In genomic region chr5:372911-373709, GRCh38 we compare ENCODE assay signal across 9 cellular contexts. TPM values are rescaled to one million over a fixed set of nuclear protein-coding genes. Genes with fewer than 3 reads are reported as not detected.
A peak's percentile ranks its signal among the peaks of the same experiment; 100 is the strongest.
DNase-seq lines count a peak whose midpoint lies in the region; ATAC-seq and TF ChIP-seq lines count a peak whose summit lies in the region.
"Had no signal": no experiment of that assay in that cellular context is flagged by ENCODE, and none has a peak within 500 bp of the region (broad histone marks: within the 10 kb centered on the region; RNA-seq: fewer than 3 reads in every experiment).

No MANE protein-coding gene starts in this region.

- no peak for TF ChIP-seq CTCF in GM12865 (IDR thresholded peaks at IDR 0.05; ENCODE audit: insufficient read depth, low read depth, low read length, missing control alignments)
- TF ChIP-seq CTCF in HCT116 (IDR thresholded peaks at IDR 0.05 in 2 of 3, conservative IDR thresholded peaks at IDR 0.05 in 1 of 3; ENCODE audit: borderline replicate concordance in 1 of 3, insufficient read depth in 1 of 3, low read depth in 2 of 3, low read length in 2 of 3), result no peak
- TF ChIP-seq CTCF in RWPE2 (IDR thresholded peaks at IDR 0.05; ENCODE audit: poor library complexity, severe bottlenecking), result no peak
- TF ChIP-seq CTCF in right atrium auricular region (IDR thresholded peaks at IDR 0.05), result no peak

- RAD21 ChIA-PET in HCT116 (lab: Charles Lee; ENCODE audit: low non-redundant PET in 1 of 2, low total read pairs in 2 of 2, uncharacterized antibody in 2 of 2, unreplicated experiment in 2 of 2), result no interaction called here

- no peak for TF ChIP-seq POLR2A in HCT116 (IDR thresholded peaks at IDR 0.05; ENCODE audit: borderline replicate concordance, extremely low read depth, insufficient read depth, insufficient read length)

- no peaks in the 10 kb centered on the region for H4K20me1 ChIP-seq in HCT116 (ENCODE audit: insufficient read depth)

- no peaks in the 10 kb centered on the region; the same call in 1 of the 2 replicates for H3K79me2 ChIP-seq in HCT116 (ENCODE audit: insufficient read depth, low read length)

- CTCF ChIA-PET in HCT116 (lab: Charles Lee), result no interaction called here

- peak overlapping the region; percentile 56; the same call in 1 of the 2 replicates for H3K27ac ChIP-seq in HCT116 (ENCODE audit: low read depth, low read length)
- H3K27ac ChIP-seq in RWPE2 (ENCODE audit: poor library complexity, severe bottlenecking), result no peak overlapping the region
- H3K27ac ChIP-seq in right atrium auricular region, result no peak overlapping the region
- no peak overlapping the region for H3K27ac ChIP-seq in substantia nigra (ENCODE audit: low read depth, low read length, poor library complexity, severe bottlenecking)

- H3K36me3 ChIP-seq in HCT116 (ENCODE audit: control insufficient read depth in 1 of 2, insufficient read depth in 2 of 2, low read length in 2 of 2) (no peaks in the 10 kb centered on the region), RWPE2 (ENCODE audit: low read depth) (no peaks in the 10 kb centered on the region), right atrium auricular region (no peaks in the 10 kb centered on the region)
- H3K36me3 ChIP-seq: heart right ventricle had no signal

- H3K9ac ChIP-seq in HCT116 (ENCODE audit: low read length), result peak overlapping the region; percentile 73

- peak overlapping the region; percentile 85 for H3K4me2 ChIP-seq in HCT116 (ENCODE audit: low read length)

- H3K4me1 ChIP-seq in HCT116 (ENCODE audit: control insufficient read depth in 1 of 2, insufficient read depth in 2 of 2, low read length in 2 of 2) (peaks cover 16 to 58% of the 10 kb centered on the region in 2 experiments), RWPE2 (ENCODE audit: insufficient read depth, poor library complexity, severe bottlenecking) (peaks cover 2% of the 10 kb centered on the region), right atrium auricular region (peaks cover 0 to 14% of the 10 kb centered on the region in 2 donors)

- no peaks in the 10 kb centered on the region for H3K27me3 ChIP-seq in HCT116 (ENCODE audit: insufficient read depth, low read length)
- H3K27me3 ChIP-seq in RWPE2 (ENCODE audit: insufficient read depth, poor library complexity, severe bottlenecking), result peaks cover 5% of the 10 kb centered on the region
- H3K27me3 ChIP-seq in right atrium auricular region, result peaks cover 0 to 3% of the 10 kb centered on the region in 2 donors

- no peaks in the 10 kb centered on the region for H3K9me2 ChIP-seq in HCT116 (ENCODE audit: insufficient read depth)

- no peak for TF ChIP-seq RAD21 in HCT116 (IDR thresholded peaks at IDR 0.05; ENCODE audit: low read depth)

- ATAC-seq in HCT116 (peak; percentile 64), RWPE2 (ENCODE audit: low read depth) (no peak)

- peak overlapping the region; percentile 70 for H3K4me3 ChIP-seq in GM12865 (ENCODE audit: low read depth, low read length)
- H3K4me3 ChIP-seq in HCT116 (replicated peaks in 1 of 2; ENCODE audit: low read depth in 1 of 2, low read length in 2 of 2), result peak overlapping the region; percentile 15 to 55; a peak in 3 of 4 replicates
- peak overlapping the region; percentile 30 for H3K4me3 ChIP-seq in RWPE2 (ENCODE audit: severe bottlenecking)
- H3K4me3 ChIP-seq in right atrium auricular region, result peak overlapping the region in 1 of 2 donors; percentile 48

- H2AFZ ChIP-seq in HCT116 (ENCODE audit: low read depth, low read length, poor library complexity, severe bottlenecking), result no peak overlapping the region

- DNase-seq in GM12865 (ENCODE audit: low read depth) (peak; percentile 66), HCT116 (ENCODE audit: low read depth, low spot score) (no peak), RWPE2 (ENCODE audit: low spot score) (peak; percentile 67), right atrium auricular region (ENCODE audit: low spot score) (peak; percentile 47), ureter (ENCODE audit: low spot score) (peak; percentile 47), NCI-H82 (lab: John Stamatoyannopoulos, UW) (no peak), substantia nigra (lab: John Stamatoyannopoulos, UW) (no peak), cerebellar nuclear complex (lab: John Stamatoyannopoulos, UW) (no peak)

- intact Hi-C loops in HCT116 (cut with micrococcal nuclease), result no loop called here

- POLR2A ChIA-PET in HCT116 (lab: Charles Lee), result no interaction called here

- H3K9me3 ChIP-seq in HCT116 (ENCODE audit: control insufficient read depth in 1 of 2, insufficient read depth in 1 of 2, low read depth in 1 of 2, low read length in 2 of 2), result no peaks in the 10 kb centered on the region
- no peaks in the 10 kb centered on the region for H3K9me3 ChIP-seq in RWPE2 (ENCODE audit: severe bottlenecking)
- no peaks in the 10 kb centered on the region for H3K9me3 ChIP-seq in right atrium auricular region
- H3K9me3 ChIP-seq: heart right ventricle had no signal

- BruUV-seq in HCT116 (replicated peaks; lab: Mats Ljungman, UMichigan), result TSS peak; percentile 26

TF ChIP-seq in HCT116, 20 proteins besides CTCF, POLR2A, EP300 and RAD21:
- TF ChIP-seq POLR2AphosphoS5 (IDR thresholded peaks at IDR 0.05; ENCODE audit: low read depth, low read length), result no peak
- TF ChIP-seq, protein P1, sequence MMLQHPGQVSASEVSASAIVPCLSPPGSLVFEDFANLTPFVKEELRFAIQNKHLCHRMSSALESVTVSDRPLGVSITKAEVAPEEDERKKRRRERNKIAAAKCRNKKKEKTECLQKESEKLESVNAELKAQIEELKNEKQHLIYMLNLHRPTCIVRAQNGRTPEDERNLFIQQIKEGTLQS (IDR thresholded peaks at IDR 0.05), result no peak
- no peak for TF ChIP-seq EZH2 (IDR thresholded peaks at IDR 0.05)
- TF ChIP-seq, protein P2, sequence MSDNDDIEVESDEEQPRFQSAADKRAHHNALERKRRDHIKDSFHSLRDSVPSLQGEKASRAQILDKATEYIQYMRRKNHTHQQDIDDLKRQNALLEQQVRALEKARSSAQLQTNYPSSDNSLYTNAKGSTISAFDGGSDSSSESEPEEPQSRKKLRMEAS (IDR thresholded peaks at IDR 0.05), result no peak
- TF ChIP-seq ZFX (IDR thresholded peaks at IDR 0.05), result 0 out of 2 replicates have a peak, but pooled peaks have one; percentile 24
- TF ChIP-seq CEBPB (IDR thresholded peaks at IDR 0.05; ENCODE audit: low read depth), result no peak
- TF ChIP-seq REST (IDR thresholded peaks at IDR 0.05; ENCODE audit: low read depth), result no peak
- TF ChIP-seq ZNF274 (IDR thresholded peaks at IDR 0.05; ENCODE audit: low read depth, low read length), result no peak

RNA-seq across cellular contexts. Expression of gene AHRR, which starts 51.6 kb away (rescaled TPM):
- total RNA-seq in HCT116 (2021; ENCODE audit: unreplicated experiment) (12.7 TPM), right atrium auricular region (under 1 TPM; 0.12 to 0.30 TPM), ureter (7.4 TPM)
- polyA plus RNA-seq in HCT116 (2012), result 2.5 and 3.2 TPM in 2 replicates

Comparison
In these comparisons a context has a peak if more than half of its experiments do, and no peak if none do; other contexts are left out.
1. DNase-seq: peak in GM12865 (single experiment), RWPE2 (single experiment), right atrium auricular region (single experiment) and ureter (single experiment); none in HCT116 (single experiment), NCI-H82 (single experiment), substantia nigra (0 of 49) and cerebellar nuclear complex (0 of 2).